ENCODE assay signal across 29 cellular contexts in genomic region chr6:165263-165662, GRCh38.
"Had no signal": no experiment of that assay in that cellular context is flagged by ENCODE, and none has a peak within 500 bp of the region (broad histone marks: within the 10 kb centered on the region; RNA-seq: fewer than 3 reads in every experiment).

No MANE protein-coding gene starts in this region.

- H3K4me3 Mint-ChIP-seq: dendritic cell treated with granulocyte-macrophage colony-stimulating factor and Interleukin-4, amounts not matched to agents 40 ng/mL and 50 ng/mL, for 4 days; effector memory CD8-positive, alpha-beta T cell; endodermal cell had no signal

- H3K27ac Mint-ChIP-seq: dendritic cell treated with granulocyte-macrophage colony-stimulating factor and Interleukin-4, amounts not matched to agents 40 ng/mL and 50 ng/mL, for 4 days; effector memory CD8-positive, alpha-beta T cell; endodermal cell had no signal

- H3K27ac ChIP-seq: colonic mucosa, coronary artery, dorsolateral prefrontal cortex, epithelial cell of prostate, esophagus muscularis mucosa, esophagus squamous epithelium, foreskin keratinocyte, gastrocnemius medialis, gastroesophageal sphincter, heart left ventricle, heart right ventricle, hepatocyte had no signal

- H2AFZ ChIP-seq: hepatocyte had no signal

- ATAC-seq: effector memory CD8-positive, alpha-beta T cell; esophagus mucosa; foreskin keratinocyte; gastrocnemius medialis; gastroesophageal sphincter; heart left ventricle; heart right ventricle had no signal

- H3K79me2 ChIP-seq: hepatocyte had no signal

- H3K4me1 ChIP-seq: colonic mucosa, esophagus muscularis mucosa, esophagus squamous epithelium, foreskin keratinocyte, gastrocnemius medialis, gastroesophageal sphincter, heart left ventricle had no signal

- H3K4me1 Mint-ChIP-seq: endodermal cell had no signal

- FAIRE-seq: endometrium, endothelial cell of umbilical vein, frontal cortex had no signal

- DNase-seq: colonic mucosa; cortex of kidney; dermis blood vessel endothelial cell; dorsolateral prefrontal cortex; effector CD4-positive, alpha-beta T cell; effector CD8-positive, alpha-beta T cell; effector memory CD4-positive, alpha-beta T cell; effector memory CD8-positive, alpha-beta T cell; endodermal cell; erythroblast; esophagus squamous epithelium; foreskin fibroblast; foreskin keratinocyte; foreskin melanocyte; gastrocnemius medialis; glutamatergic neuron; head of caudate nucleus; heart left ventricle; heart right ventricle had no signal

- H3K4me3 ChIP-seq: colonic mucosa, coronary artery, dorsolateral prefrontal cortex, esophagus muscularis mucosa, esophagus squamous epithelium, gastrocnemius medialis, gastroesophageal sphincter, heart left ventricle, heart right ventricle, hepatocyte had no signal

- H3K27me3 ChIP-seq: gastrocnemius medialis had no signal

- H3K9me3 ChIP-seq: colonic mucosa, esophagus muscularis mucosa, esophagus squamous epithelium, gastrocnemius medialis, gastroesophageal sphincter, heart right ventricle had no signal

- H3K36me3 ChIP-seq: colonic mucosa, esophagus muscularis mucosa, esophagus squamous epithelium, gastrocnemius medialis, gastroesophageal sphincter, heart left ventricle, heart right ventricle had no signal

- H3K4me2 ChIP-seq: hepatocyte had no signal

- H3K9me3 Mint-ChIP-seq: dendritic cell treated with granulocyte-macrophage colony-stimulating factor and Interleukin-4, amounts not matched to agents 40 ng/mL and 50 ng/mL, for 4 days; effector memory CD8-positive, alpha-beta T cell; endodermal cell had no signal
